In the genomic region with DNA sequence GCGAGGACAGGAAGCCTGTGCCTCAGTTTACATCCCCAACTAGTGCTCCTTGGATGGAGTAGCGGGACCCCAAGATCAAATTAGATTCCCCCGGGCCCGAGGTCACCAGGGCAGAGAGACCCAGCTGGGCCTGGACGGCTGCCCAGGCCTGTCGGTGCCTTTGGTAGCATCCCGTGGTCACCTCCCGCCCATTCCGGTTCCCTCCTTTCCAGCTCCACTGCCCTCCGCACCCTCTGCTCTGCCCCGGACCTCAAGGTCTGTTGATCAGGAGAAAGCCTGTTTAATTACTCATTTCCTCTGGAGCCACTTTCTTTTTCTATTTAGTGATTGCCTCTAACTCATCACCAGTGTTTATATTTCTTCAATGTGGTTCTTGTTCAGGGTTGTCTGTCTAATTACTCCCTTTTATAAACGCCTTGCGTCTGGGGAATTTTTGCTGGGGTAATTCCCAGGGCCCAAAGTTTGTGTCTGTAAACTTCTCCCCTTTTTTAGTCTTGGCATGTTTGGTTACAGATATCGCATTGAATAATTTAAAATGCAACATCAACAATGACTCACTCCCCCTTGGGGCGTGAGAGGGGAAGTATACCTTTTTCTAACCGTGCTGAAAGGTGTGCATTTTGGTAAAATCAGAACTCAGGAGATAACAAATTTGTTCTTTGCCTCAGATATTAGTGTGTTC, we compare ENCODE assay signal across 8 cellular contexts. TPM values are rescaled to one million over a fixed set of nuclear protein-coding genes. Genes with fewer than 3 reads are reported as not detected.
DNase-seq lines count a peak whose midpoint lies in the region; ATAC-seq and TF ChIP-seq lines count a peak whose summit lies in the region.

No MANE protein-coding gene starts in this region.

- no peaks in the 10 kb centered on the region for H3K9me3 ChIP-seq in CD8-positive, alpha-beta memory T cell (ENCODE audit: low read length)
- no peaks in the 10 kb centered on the region for H3K9me3 ChIP-seq in Panc1 (ENCODE audit: control insufficient read depth, insufficient read depth, low read depth, low read length)
- no peaks in the 10 kb centered on the region for H3K9me3 ChIP-seq in prostate gland

- peaks cover 38 to 53% (median 53%) of the 10 kb centered on the region in 3 donors for H3K4me1 Mint-ChIP-seq in CD8-positive, alpha-beta memory T cell
- peaks cover 40% of the 10 kb centered on the region for H3K4me1 Mint-ChIP-seq in activated naive CD8-positive, alpha-beta T cell treated with anti-CD3 and anti-CD28 coated beads for 36 hours

- peak; percentile 33 for TF ChIP-seq POLR2A in prostate gland (IDR thresholded peaks at IDR 0.05)

- in situ Hi-C loops in Panc1 (cut with HindIII; ENCODE audit: low pct_unique_long_range_greater_than_20kb, low sequenced_read_pairs), result no loop called here

- peaks cover 31% of the 10 kb centered on the region for H3K4me1 ChIP-seq in CD8-positive, alpha-beta memory T cell (ENCODE audit: insufficient read depth, low read length)
- peaks cover 17% of the 10 kb centered on the region for H3K4me1 ChIP-seq in Panc1 (ENCODE audit: control insufficient read depth, insufficient read depth, low read length)
- peaks cover 7% of the 10 kb centered on the region for H3K4me1 ChIP-seq in prostate gland (replicated peaks)

- no peak for TF ChIP-seq CTCF in Panc1 (IDR thresholded peaks at IDR 0.05)
- peak in 2 of 4 experiments; percentile 17 to 28 for TF ChIP-seq CTCF in prostate gland (IDR thresholded peaks at IDR 0.05)

- CTCF ChIA-PET in CD8-positive, alpha-beta memory T cell (lab: Charles Lee), result interaction anchor here (0.6 to 3.0 kb wide), 6 partner anchors 40 to 289 kb away, joined by 3 to 42 read pairs (median 4); a partner anchor contains a TSS
- CTCF ChIA-PET in Panc1 (lab: Charles Lee), result no interaction called here

- peak; percentile 33 for ATAC-seq in GM21723 (IDR thresholded peaks at IDR 0.05; ENCODE audit: unreplicated experiment)
- peak; percentile 64 for ATAC-seq in Panc1
- ATAC-seq in Right ventricle myocardium superior (ENCODE audit: poor library complexity), result peak; percentile 79
- no peak for ATAC-seq in GM21367 (IDR thresholded peaks at IDR 0.05; ENCODE audit: unreplicated experiment)
- ATAC-seq in HG03571 (IDR thresholded peaks at IDR 0.05; ENCODE audit: unreplicated experiment), result no peak

- H3K36me3 Mint-ChIP-seq in CD8-positive, alpha-beta memory T cell, result peaks cover 0 to 30% (median 5%) of the 10 kb centered on the region in 3 donors
- peaks cover 18% of the 10 kb centered on the region for H3K36me3 Mint-ChIP-seq in activated naive CD8-positive, alpha-beta T cell treated with anti-CD3 and anti-CD28 coated beads for 36 hours

- BruUV-seq in Panc1 (replicated peaks; lab: Mats Ljungman, UMichigan), result no TSS peak

- H3K9me3 Mint-ChIP-seq in CD8-positive, alpha-beta memory T cell, result no peaks in the 10 kb centered on the region
- peaks cover 1% of the 10 kb centered on the region for H3K9me3 Mint-ChIP-seq in activated naive CD8-positive, alpha-beta T cell treated with anti-CD3 and anti-CD28 coated beads for 36 hours

- peak overlapping the region; percentile 78 for H3K27ac ChIP-seq in CD8-positive, alpha-beta memory T cell (ENCODE audit: low read depth, low read length)
- H3K27ac ChIP-seq in Panc1 (ENCODE audit: low read length) (peak overlapping the region; percentile 89), prostate gland (peak overlapping the region; percentile 89 to 91)

- DNase-seq in CD8-positive, alpha-beta memory T cell, result peak; percentile 10 to 62 (median 29)
- DNase-seq in Panc1 (ENCODE audit: low read depth, low spot score), result peak; percentile 55
- DNase-seq in activated naive CD8-positive, alpha-beta T cell treated with anti-CD3 and anti-CD28 coated beads for 36 hours, result peak; percentile 51
- DNase-seq in Right ventricle myocardium superior, result peak; percentile 83
- peak; percentile 30 for DNase-seq in prostate gland (ENCODE audit: low spot score)

- H3K27ac Mint-ChIP-seq in CD8-positive, alpha-beta memory T cell, result peak overlapping the region; percentile 92 to 100 (median 98)
- peak overlapping the region; percentile 94 for H3K27ac Mint-ChIP-seq in activated naive CD8-positive, alpha-beta T cell treated with anti-CD3 and anti-CD28 coated beads for 36 hours

- intact Hi-C loops in Panc1 (cut with micrococcal nuclease; ENCODE audit: unreplicated experiment) (loop anchor here (2.0 kb wide), 1 partner anchor 43 kb away; no protein-coding TSS in a partner anchor), Right ventricle myocardium superior (cut with DNase I) (loop anchor here (2.0 to 5.0 kb wide), 2 partner anchors 41 to 53 kb away; no protein-coding TSS in a partner anchor), prostate gland (cut with DNase I) (loop anchor here (2.0 to 5.0 kb wide), 2 partner anchors 43 to 61 kb away; no protein-coding TSS in a partner anchor)

- H3K27me3 ChIP-seq in CD8-positive, alpha-beta memory T cell (ENCODE audit: insufficient read depth, low read length, poor library complexity, severe bottlenecking), result no peaks in the 10 kb centered on the region
- H3K27me3 ChIP-seq in Panc1 (ENCODE audit: control insufficient read depth, insufficient read depth, low read length), result no peaks in the 10 kb centered on the region
- H3K27me3 ChIP-seq in prostate gland (replicated peaks; ENCODE audit: insufficient read depth), result no peaks in the 10 kb centered on the region

- 2% methylated on average over 16 of the region's 16 CpGs for WGBS in prostate gland

- H3K4me3 Mint-ChIP-seq in CD8-positive, alpha-beta memory T cell, result peak overlapping the region; percentile 87 to 100 (median 97)
- H3K4me3 Mint-ChIP-seq in activated naive CD8-positive, alpha-beta T cell treated with anti-CD3 and anti-CD28 coated beads for 36 hours, result peak overlapping the region; percentile 95

- H3K4me3 ChIP-seq in CD8-positive, alpha-beta memory T cell (ENCODE audit: low read length), result peak overlapping the region; percentile 57
- H3K4me3 ChIP-seq in Panc1 (ENCODE audit: low read depth in 2 of 2, low read length in 2 of 2), result peak overlapping the region; percentile 69 to 90
- peak overlapping the region; percentile 78 to 79 for H3K4me3 ChIP-seq in prostate gland

- no peaks in the 10 kb centered on the region for H3K36me3 ChIP-seq in CD8-positive, alpha-beta memory T cell (ENCODE audit: insufficient read depth, low read length)
- H3K36me3 ChIP-seq in Panc1 (ENCODE audit: control insufficient read depth, insufficient read depth, low read length), result no peaks in the 10 kb centered on the region
- no peaks in the 10 kb centered on the region for H3K36me3 ChIP-seq in prostate gland

- POLR2A ChIA-PET in CD8-positive, alpha-beta memory T cell (lab: Charles Lee), result interaction anchor here (0.8 to 4.5 kb wide), 4 partner anchors 42 to 91 kb away, joined by 3 to 58 read pairs (median 5); a partner anchor contains a TSS
- POLR2A ChIA-PET in Panc1 (lab: Charles Lee), result interaction anchor here (0.6 kb wide), 1 partner anchor 1727 kb away, joined by 3 read pairs; no protein-coding TSS in a partner anchor

- peaks cover 0 to 7% of the 10 kb centered on the region in 2 donors for H3K27me3 Mint-ChIP-seq in CD8-positive, alpha-beta memory T cell
- no peaks in the 10 kb centered on the region for H3K27me3 Mint-ChIP-seq in activated naive CD8-positive, alpha-beta T cell treated with anti-CD3 and anti-CD28 coated beads for 36 hours

RNA-seq across cellular contexts. Expression of a gene that starts 1.9 kb away (rescaled TPM):
- total RNA-seq in CD8-positive, alpha-beta memory T cell, result 10 to 100 TPM; 35.6 to 38.4 TPM
- polyA plus RNA-seq in CD8-positive, alpha-beta memory T cell, result 4.5 TPM
- total RNA-seq in Panc1 (2021; ENCODE audit: unreplicated experiment) (72.7 TPM), Right ventricle myocardium superior (16.8 TPM), prostate gland (10 to 100 TPM; 17.3 to 47.5 TPM)
- 17.7 TPM for polyA plus RNA-seq in Panc1 (2012; ENCODE audit: insufficient read length)
- total RNA-seq in activated naive CD8-positive, alpha-beta T cell treated with anti-CD3 and anti-CD28 coated beads for 36 hours, result 10 to 100 TPM; 38.1 to 38.2 TPM

Comparison
In these comparisons a context has a peak if more than half of its experiments do, and no peak if none do; other contexts are left out.
1. DNase-seq: peak in every context shown above with its lines; median percentile 83 in Right ventricle myocardium superior; 55 in Panc1; 51 in activated naive CD8-positive, alpha-beta T cell treated with anti-CD3 and anti-CD28 coated beads for 36 hours; 30 in prostate gland; 29 in CD8-positive, alpha-beta memory T cell.
2. ATAC-seq: peak in GM21723 (single experiment), Panc1 (single experiment) and Right ventricle myocardium superior (single experiment); none in GM21367 (single experiment) and HG03571 (single experiment).
3. Peak in every context shown above with its lines, with median percentiles within 50 percentile points of each other: H3K27ac ChIP-seq and H3K4me3 ChIP-seq.